Comparison of ENCODE assay signal across 1 cellular context in the genomic region with DNA sequence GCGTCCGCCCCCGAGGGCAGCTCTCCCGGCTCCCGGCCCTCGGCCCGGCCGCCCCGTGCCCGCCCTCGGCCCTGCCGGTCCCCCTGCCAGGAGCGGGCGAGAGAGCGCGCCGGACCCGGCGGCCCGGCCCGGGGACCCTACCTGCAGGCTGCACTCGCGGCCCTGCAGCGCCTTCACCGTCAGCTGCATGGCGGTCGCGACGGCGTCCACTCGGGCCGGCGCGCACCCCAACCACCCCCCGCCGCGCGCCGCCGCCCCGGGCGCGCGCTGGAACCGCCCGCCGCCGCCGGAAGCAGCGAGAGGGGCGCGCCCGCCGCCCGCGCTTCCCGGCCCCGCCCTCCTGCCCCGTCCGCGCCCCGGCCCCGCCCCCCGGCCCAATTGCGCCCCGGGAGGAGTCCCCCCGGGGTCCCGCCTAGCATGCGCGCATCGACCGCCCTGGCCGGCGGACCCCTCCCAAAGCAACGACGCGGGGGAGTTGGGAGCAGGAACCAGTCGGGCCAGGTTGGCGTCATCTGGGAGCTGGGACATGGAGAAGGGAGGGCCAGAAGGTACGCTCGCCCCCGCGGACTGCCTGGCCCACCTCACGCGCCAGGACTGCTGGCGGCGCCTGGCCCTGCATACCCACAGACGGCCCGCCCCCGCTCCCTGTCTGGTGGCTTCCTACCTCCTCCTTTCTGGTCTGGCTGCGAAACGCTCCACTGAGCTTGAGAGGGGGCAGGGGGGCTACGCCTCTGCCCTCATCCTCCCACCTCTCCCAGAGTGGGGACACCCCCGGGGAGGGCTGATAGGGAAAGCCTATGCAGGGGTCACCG.
TF ChIP-seq lines count a peak whose summit lies in the region.

A gene (minus strand): TSS at position 220 of the 812 bp plus-strand sequence. CDS start 31 bp downstream, at position 189.

TF ChIP-seq in K562, 482 proteins besides CTCF, POLR2A, EP300 and RAD21 (continued from another document and continues in another):
- TF ChIP-seq CREB1 (IDR thresholded peaks at IDR 0.05): no peak; the same call in 1 of the 2 replicates
- no peak for TF ChIP-seq CREB1 (CRISPR knock-in tag; IDR thresholded peaks at IDR 0.05)
- no peak for TF ChIP-seq ZNF165 (CRISPR knock-in tag; IDR thresholded peaks at IDR 0.05; ENCODE audit: borderline replicate concordance)
- no peak for TF ChIP-seq BRCA1 (IDR thresholded peaks at IDR 0.05)
- TF ChIP-seq BRCA1 (CRISPR knock-in tag; IDR thresholded peaks at IDR 0.05): no peak
- TF ChIP-seq ZNF232 (CRISPR knock-in tag; IDR thresholded peaks at IDR 0.05): no peak
- TF ChIP-seq YBX1 (IDR thresholded peaks at IDR 0.05): no peak
- 0 out of 2 replicates have a peak, but pooled peaks have one; percentile 47 for TF ChIP-seq OTX1 (CRISPR knock-in tag; IDR thresholded peaks at IDR 0.05)
- TF ChIP-seq, protein P1, sequence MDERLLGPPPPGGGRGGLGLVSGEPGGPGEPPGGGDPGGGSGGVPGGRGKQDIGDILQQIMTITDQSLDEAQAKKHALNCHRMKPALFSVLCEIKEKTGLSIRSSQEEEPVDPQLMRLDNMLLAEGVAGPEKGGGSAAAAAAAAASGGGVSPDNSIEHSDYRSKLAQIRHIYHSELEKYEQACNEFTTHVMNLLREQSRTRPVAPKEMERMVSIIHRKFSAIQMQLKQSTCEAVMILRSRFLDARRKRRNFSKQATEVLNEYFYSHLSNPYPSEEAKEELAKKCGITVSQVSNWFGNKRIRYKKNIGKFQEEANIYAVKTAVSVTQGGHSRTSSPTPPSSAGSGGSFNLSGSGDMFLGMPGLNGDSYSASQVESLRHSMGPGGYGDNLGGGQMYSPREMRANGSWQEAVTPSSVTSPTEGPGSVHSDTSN (CRISPR knock-in tag; IDR thresholded peaks at IDR 0.05; ENCODE audit: low read depth): no peak
- TF ChIP-seq, protein P1 (tag; conservative IDR thresholded peaks at IDR 0.05; ENCODE audit: low read depth): no peak
- TF ChIP-seq ZNF324 (CRISPR knock-in tag; IDR thresholded peaks at IDR 0.05): no peak
- no peak for TF ChIP-seq RBM39 (optimal IDR thresholded peaks at IDR 0.05; ENCODE audit: low read depth, low read length)
- TF ChIP-seq ZNF3 (CRISPR knock-in tag; IDR thresholded peaks at IDR 0.05): no peak
- 0 out of 4 replicates have a peak, but pooled peaks of 1 of the 2 experiments have one; percentile 48 for TF ChIP-seq SIN3A (IDR thresholded peaks at IDR 0.05; ENCODE audit: borderline replicate concordance in 2 of 2, control insufficient read depth in 1 of 2, low read depth in 2 of 2, low read length in 2 of 2)
- TF ChIP-seq PTRF (tag; IDR thresholded peaks at IDR 0.05): no peak
- no peak for TF ChIP-seq HOXB6 (CRISPR knock-in tag; IDR thresholded peaks at IDR 0.05; ENCODE audit: borderline replicate concordance)
- TF ChIP-seq JUND (IDR thresholded peaks at IDR 0.05; ENCODE audit: borderline replicate concordance, low read depth, low read length): no peak
- TF ChIP-seq JUND (tag; IDR thresholded peaks at IDR 0.05; ENCODE audit: borderline replicate concordance, low read depth, low read length): no peak
- no peak for TF ChIP-seq SMAD1 (IDR thresholded peaks at IDR 0.05; ENCODE audit: low read depth, low read length, partially characterized antibody)
- TF ChIP-seq MEF2A (IDR thresholded peaks at IDR 0.05; ENCODE audit: control insufficient read depth, low read depth, low read length): no peak
- TF ChIP-seq RUNX1 (IDR thresholded peaks at IDR 0.05; ENCODE audit: low read depth): no peak
- TF ChIP-seq ZNF124 (CRISPR knock-in tag; IDR thresholded peaks at IDR 0.05): no peak
- no peak for TF ChIP-seq POLR2H (tag; IDR thresholded peaks at IDR 0.05; ENCODE audit: low read depth)
- no peak for TF ChIP-seq ZSCAN29 (IDR thresholded peaks at IDR 0.05)
- no peak for TF ChIP-seq ZNF347 (CRISPR knock-in tag; IDR thresholded peaks at IDR 0.05; ENCODE audit: low read depth)
- TF ChIP-seq TBP (optimal IDR thresholded peaks at IDR 0.05; ENCODE audit: low read depth, low read length): no peak
- no peak for TF ChIP-seq TRIM28 (IDR thresholded peaks at IDR 0.05)
- TF ChIP-seq MYBL2 (IDR thresholded peaks at IDR 0.05; ENCODE audit: low read depth): no peak
- TF ChIP-seq MYBL2 (CRISPR knock-in tag; IDR thresholded peaks at IDR 0.05; ENCODE audit: borderline replicate concordance): no peak
- no peak for TF ChIP-seq ETV1 (tag; conservative IDR thresholded peaks at IDR 0.05; ENCODE audit: low read depth)
- no peak for TF ChIP-seq ZNF551 (CRISPR knock-in tag; IDR thresholded peaks at IDR 0.05)
- TF ChIP-seq KHSRP (IDR thresholded peaks at IDR 0.05): no peak
- TF ChIP-seq MECOM (CRISPR knock-in tag; IDR thresholded peaks at IDR 0.05): no peak
- TF ChIP-seq FOSL1 (tag; conservative IDR thresholded peaks at IDR 0.05): no peak
- TF ChIP-seq MTA2 (IDR thresholded peaks at IDR 0.05; ENCODE audit: low read depth): no peak
- no peak for TF ChIP-seq SIRT6 (IDR thresholded peaks at IDR 0.05; ENCODE audit: low read depth, low read length)
- TF ChIP-seq CBX1 (IDR thresholded peaks at IDR 0.05; ENCODE audit: low read depth): no peak
- TF ChIP-seq, protein P2, sequence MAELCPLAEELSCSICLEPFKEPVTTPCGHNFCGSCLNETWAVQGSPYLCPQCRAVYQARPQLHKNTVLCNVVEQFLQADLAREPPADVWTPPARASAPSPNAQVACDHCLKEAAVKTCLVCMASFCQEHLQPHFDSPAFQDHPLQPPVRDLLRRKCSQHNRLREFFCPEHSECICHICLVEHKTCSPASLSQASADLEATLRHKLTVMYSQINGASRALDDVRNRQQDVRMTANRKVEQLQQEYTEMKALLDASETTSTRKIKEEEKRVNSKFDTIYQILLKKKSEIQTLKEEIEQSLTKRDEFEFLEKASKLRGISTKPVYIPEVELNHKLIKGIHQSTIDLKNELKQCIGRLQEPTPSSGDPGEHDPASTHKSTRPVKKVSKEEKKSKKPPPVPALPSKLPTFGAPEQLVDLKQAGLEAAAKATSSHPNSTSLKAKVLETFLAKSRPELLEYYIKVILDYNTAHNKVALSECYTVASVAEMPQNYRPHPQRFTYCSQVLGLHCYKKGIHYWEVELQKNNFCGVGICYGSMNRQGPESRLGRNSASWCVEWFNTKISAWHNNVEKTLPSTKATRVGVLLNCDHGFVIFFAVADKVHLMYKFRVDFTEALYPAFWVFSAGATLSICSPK (IDR thresholded peaks at IDR 0.05; ENCODE audit: borderline replicate concordance): no peak
- no peak for TF ChIP-seq NFXL1 (CRISPR knock-in tag; IDR thresholded peaks at IDR 0.05)
- TF ChIP-seq, protein P3, sequence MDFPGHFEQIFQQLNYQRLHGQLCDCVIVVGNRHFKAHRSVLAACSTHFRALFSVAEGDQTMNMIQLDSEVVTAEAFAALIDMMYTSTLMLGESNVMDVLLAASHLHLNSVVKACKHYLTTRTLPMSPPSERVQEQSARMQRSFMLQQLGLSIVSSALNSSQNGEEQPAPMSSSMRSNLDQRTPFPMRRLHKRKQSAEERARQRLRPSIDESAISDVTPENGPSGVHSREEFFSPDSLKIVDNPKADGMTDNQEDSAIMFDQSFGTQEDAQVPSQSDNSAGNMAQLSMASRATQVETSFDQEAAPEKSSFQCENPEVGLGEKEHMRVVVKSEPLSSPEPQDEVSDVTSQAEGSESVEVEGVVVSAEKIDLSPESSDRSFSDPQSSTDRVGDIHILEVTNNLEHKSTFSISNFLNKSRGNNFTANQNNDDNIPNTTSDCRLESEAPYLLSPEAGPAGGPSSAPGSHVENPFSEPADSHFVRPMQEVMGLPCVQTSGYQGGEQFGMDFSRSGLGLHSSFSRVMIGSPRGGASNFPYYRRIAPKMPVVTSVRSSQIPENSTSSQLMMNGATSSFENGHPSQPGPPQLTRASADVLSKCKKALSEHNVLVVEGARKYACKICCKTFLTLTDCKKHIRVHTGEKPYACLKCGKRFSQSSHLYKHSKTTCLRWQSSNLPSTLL (IDR thresholded peaks at IDR 0.05): no peak
- no peak for TF ChIP-seq ZNF830 (CRISPR knock-in tag; IDR thresholded peaks at IDR 0.05)
- TF ChIP-seq, protein P4, sequence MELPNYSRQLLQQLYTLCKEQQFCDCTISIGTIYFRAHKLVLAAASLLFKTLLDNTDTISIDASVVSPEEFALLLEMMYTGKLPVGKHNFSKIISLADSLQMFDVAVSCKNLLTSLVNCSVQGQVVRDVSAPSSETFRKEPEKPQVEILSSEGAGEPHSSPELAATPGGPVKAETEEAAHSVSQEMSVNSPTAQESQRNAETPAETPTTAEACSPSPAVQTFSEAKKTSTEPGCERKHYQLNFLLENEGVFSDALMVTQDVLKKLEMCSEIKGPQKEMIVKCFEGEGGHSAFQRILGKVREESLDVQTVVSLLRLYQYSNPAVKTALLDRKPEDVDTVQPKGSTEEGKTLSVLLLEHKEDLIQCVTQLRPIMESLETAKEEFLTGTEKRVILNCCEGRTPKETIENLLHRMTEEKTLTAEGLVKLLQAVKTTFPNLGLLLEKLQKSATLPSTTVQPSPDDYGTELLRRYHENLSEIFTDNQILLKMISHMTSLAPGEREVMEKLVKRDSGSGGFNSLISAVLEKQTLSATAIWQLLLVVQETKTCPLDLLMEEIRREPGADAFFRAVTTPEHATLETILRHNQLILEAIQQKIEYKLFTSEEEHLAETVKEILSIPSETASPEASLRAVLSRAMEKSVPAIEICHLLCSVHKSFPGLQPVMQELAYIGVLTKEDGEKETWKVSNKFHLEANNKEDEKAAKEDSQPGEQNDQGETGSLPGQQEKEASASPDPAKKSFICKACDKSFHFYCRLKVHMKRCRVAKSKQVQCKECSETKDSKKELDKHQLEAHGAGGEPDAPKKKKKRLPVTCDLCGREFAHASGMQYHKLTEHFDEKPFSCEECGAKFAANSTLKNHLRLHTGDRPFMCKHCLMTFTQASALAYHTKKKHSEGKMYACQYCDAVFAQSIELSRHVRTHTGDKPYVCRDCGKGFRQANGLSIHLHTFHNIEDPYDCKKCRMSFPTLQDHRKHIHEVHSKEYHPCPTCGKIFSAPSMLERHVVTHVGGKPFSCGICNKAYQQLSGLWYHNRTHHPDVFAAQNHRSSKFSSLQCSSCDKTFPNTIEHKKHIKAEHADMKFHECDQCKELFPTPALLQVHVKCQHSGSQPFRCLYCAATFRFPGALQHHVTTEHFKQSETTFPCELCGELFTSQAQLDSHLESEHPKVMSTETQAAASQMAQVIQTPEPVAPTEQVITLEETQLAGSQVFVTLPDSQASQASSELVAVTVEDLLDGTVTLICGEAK (IDR thresholded peaks at IDR 0.05): no peak
- TF ChIP-seq, protein P4 (CRISPR knock-in tag; IDR thresholded peaks at IDR 0.05): no peak
- TF ChIP-seq ELF2 (CRISPR knock-in tag; IDR thresholded peaks at IDR 0.05): no peak
- no peak for TF ChIP-seq ASH1L (IDR thresholded peaks at IDR 0.05; ENCODE audit: borderline replicate concordance, low read depth, partially characterized antibody)
- TF ChIP-seq COPS2 (conservative IDR thresholded peaks at IDR 0.05): no peak
- peak; percentile 44 for TF ChIP-seq POLR2B (IDR thresholded peaks at IDR 0.05; ENCODE audit: low read depth, partially characterized antibody)
- TF ChIP-seq, protein P5, sequence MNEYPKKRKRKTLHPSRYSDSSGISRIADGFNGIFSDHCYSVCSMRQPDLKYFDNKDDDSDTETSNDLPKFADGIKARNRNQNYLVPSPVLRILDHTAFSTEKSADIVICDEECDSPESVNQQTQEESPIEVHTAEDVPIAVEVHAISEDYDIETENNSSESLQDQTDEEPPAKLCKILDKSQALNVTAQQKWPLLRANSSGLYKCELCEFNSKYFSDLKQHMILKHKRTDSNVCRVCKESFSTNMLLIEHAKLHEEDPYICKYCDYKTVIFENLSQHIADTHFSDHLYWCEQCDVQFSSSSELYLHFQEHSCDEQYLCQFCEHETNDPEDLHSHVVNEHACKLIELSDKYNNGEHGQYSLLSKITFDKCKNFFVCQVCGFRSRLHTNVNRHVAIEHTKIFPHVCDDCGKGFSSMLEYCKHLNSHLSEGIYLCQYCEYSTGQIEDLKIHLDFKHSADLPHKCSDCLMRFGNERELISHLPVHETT (CRISPR knock-in tag; conservative IDR thresholded peaks at IDR 0.05 in 1 of 2, IDR thresholded peaks at IDR 0.05 in 1 of 2): peak in 1 of 2 experiments; percentile 79; a peak in 2 of 4 replicates
- peak; percentile 67; the same call in 1 of the 2 replicates for TF ChIP-seq ERF (CRISPR knock-in tag; IDR thresholded peaks at IDR 0.05)
- TF ChIP-seq PPARD (CRISPR knock-in tag; IDR thresholded peaks at IDR 0.05): no peak
- TF ChIP-seq, protein P6, sequence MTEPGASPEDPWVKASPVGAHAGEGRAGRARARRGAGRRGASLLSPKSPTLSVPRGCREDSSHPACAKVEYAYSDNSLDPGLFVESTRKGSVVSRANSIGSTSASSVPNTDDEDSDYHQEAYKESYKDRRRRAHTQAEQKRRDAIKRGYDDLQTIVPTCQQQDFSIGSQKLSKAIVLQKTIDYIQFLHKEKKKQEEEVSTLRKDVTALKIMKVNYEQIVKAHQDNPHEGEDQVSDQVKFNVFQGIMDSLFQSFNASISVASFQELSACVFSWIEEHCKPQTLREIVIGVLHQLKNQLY (CRISPR knock-in tag; conservative IDR thresholded peaks at IDR 0.05): no peak
